In genomic region chr15:79332824-79333510, GRCh38 we compare ENCODE assay signal across 25 cellular contexts. TPM values are rescaled to one million over a fixed set of nuclear protein-coding genes. Genes with fewer than 3 reads are reported as not detected.
DNase-seq lines count a peak whose midpoint lies in the region; ATAC-seq, FAIRE-seq and TF ChIP-seq lines count a peak whose summit lies in the region.
"Had no signal": no experiment of that assay in that cellular context is flagged by ENCODE, and none has a peak within 500 bp of the region (broad histone marks: within the 10 kb centered on the region; RNA-seq: fewer than 3 reads in every experiment).

No MANE protein-coding gene starts in this region.

- WGBS in pancreas, 2 donors = 28 to 30% methylated on average over 5 of the region's 5 CpGs

- no peak for TF ChIP-seq RAD21 in Ishikawa (IDR thresholded peaks at IDR 0.05; ENCODE audit: low read depth)

- peaks cover 10 to 16% (median 16%) of the 10 kb centered on the region in 3 donors for H3K4me1 ChIP-seq in pancreas

- H3K27me3 ChIP-seq in pancreas = no peaks in the 10 kb centered on the region
- H3K27me3 ChIP-seq in MG63 = no peaks in the 10 kb centered on the region

- H3K4me3 ChIP-seq in pancreas (no peak overlapping the region), MG63 (no peak overlapping the region)
- H3K4me3 ChIP-seq: GM23248 had no signal

- no peak for TF ChIP-seq EP300 in Ishikawa (IDR thresholded peaks at IDR 0.05; ENCODE audit: borderline replicate concordance)

- H3K27ac ChIP-seq in C4-2B = peak overlapping the region; percentile 60
- H3K27ac ChIP-seq in pancreas = peak overlapping the region in 1 of 4 donors; percentile 19
- H3K27ac ChIP-seq: GM23248, KMS-11 had no signal

- H3K36me3 ChIP-seq in pancreas (no peaks in the 10 kb centered on the region), MG63 (peaks cover 15% of the 10 kb centered on the region)

- DNase-seq in pancreas = peak in 2 of 6 donors; percentile 44 to 45
- no peak for DNase-seq in RCC 7860 (ENCODE audit: low spot score)
- no peak for DNase-seq in MG63
- DNase-seq: activated B cell treated with CpG ODN at 0.5 μM for 24 hours; activated CD4-positive, alpha-beta T cell treated with anti-CD3 and anti-CD28 coated beads, Interleukin-2, amount 50 U/mL, for 48 hours; activated CD8-positive, alpha-beta memory T cell treated with anti-CD3 and anti-CD28 coated beads, Interleukin-2, amount 50 U/mL, for 4 hours; activated naive CD4-positive, alpha-beta T cell treated with anti-CD3 and anti-CD28 coated beads, Interleukin-2, amount 50 U/mL, for 16 hours; caudate nucleus; GM23248; naive thymus-derived CD8-positive, alpha-beta T cell; NCI-H187 treated with DMSO at 0.1 percent for 48 hours; occipital lobe; retina; small intestine; T1000 had no signal

- no peak for FAIRE-seq in pancreas (lab: Jason Lieb, UNC)
- FAIRE-seq in RCC 7860 (lab: Jason Lieb, UNC) = no peak
- FAIRE-seq: HTR-8/SVneo, small intestine had no signal

- ATAC-seq in esophagus mucosa (peak; percentile 79), pancreas (peak; percentile 80 to 93 (median 86)), HG02759 (IDR thresholded peaks at IDR 0.05; ENCODE audit: unreplicated experiment) (no peak), GM18498 (IDR thresholded peaks at IDR 0.05; ENCODE audit: unreplicated experiment) (no peak)
- ATAC-seq: naive thymus-derived CD8-positive, alpha-beta T cell had no signal

- H3K9me3 ChIP-seq in pancreas (no peaks in the 10 kb centered on the region), MG63 (no peaks in the 10 kb centered on the region)

- TF ChIP-seq CTCF in C4-2B (conservative IDR thresholded peaks at IDR 0.05) (no peak), pancreas (IDR thresholded peaks at IDR 0.05) (no peak)

- intact Hi-C loops in pancreas (cut with DNase I) = no loop called here

TF ChIP-seq in Ishikawa, 13 proteins besides CTCF, POLR2A, EP300 and RAD21:
- no peak for TF ChIP-seq EGR1 (IDR thresholded peaks at IDR 0.05)
- TF ChIP-seq YY1 (IDR thresholded peaks at IDR 0.05; ENCODE audit: low read depth) = no peak
- TF ChIP-seq FOXM1 (IDR thresholded peaks at IDR 0.05; ENCODE audit: borderline replicate concordance, low read depth) = no peak
- TF ChIP-seq CEBPB (IDR thresholded peaks at IDR 0.05) = 0 out of 2 replicates have a peak, but pooled peaks have one; percentile 20
- TF ChIP-seq TCF12 (IDR thresholded peaks at IDR 0.05; ENCODE audit: low read depth) = peak; percentile 35; the same call in 1 of the 2 replicates
- TF ChIP-seq, protein P1, sequence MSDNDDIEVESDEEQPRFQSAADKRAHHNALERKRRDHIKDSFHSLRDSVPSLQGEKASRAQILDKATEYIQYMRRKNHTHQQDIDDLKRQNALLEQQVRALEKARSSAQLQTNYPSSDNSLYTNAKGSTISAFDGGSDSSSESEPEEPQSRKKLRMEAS (IDR thresholded peaks at IDR 0.05) = no peak
- no peak for TF ChIP-seq ZBTB7A (IDR thresholded peaks at IDR 0.05; ENCODE audit: low read depth)

RNA-seq across cellular contexts. Expression of gene TMED3, which starts 22.1 kb away (rescaled TPM):
- total RNA-seq in esophagus mucosa = 103 TPM
- 10 to 100 TPM; 52.7 to 99.0 (median 77.4) TPM for total RNA-seq in pancreas
- 10 to 100 TPM; 82.9 to 85.2 TPM for polyA plus RNA-seq in pancreas
- 149 and 212 TPM in 2 replicates for total RNA-seq in MG63 (2014; rRNA removed; shearing (Covaris generic); ENCODE audit: low replicate concordance)

RNA-seq across cellular contexts. Expression of gene ANKRD34C, which starts 50.4 kb away (rescaled TPM):
- total RNA-seq in esophagus mucosa (not detected), pancreas (under 1 TPM in 5 of 6 donors, not detected in 1; 0.05 to 0.34 (median 0.12) TPM)
- under 1 TPM; 0.11 to 0.47 TPM for polyA plus RNA-seq in pancreas
- not detected in 2 replicates for total RNA-seq in MG63 (2014; rRNA removed; shearing (Covaris generic); ENCODE audit: low replicate concordance)
- total RNA-seq: activated B cell treated with CpG ODN at 0.5 μM for 24 hours; G401; GM23248; naive thymus-derived CD8-positive, alpha-beta T cell; occipital lobe had no signal
- polyA plus RNA-seq: AG04450; CD14-positive monocyte; GM23248; naive thymus-derived CD8-positive, alpha-beta T cell had no signal

Comparison
In these comparisons a context has a peak if more than half of its experiments do, and no peak if none do; other contexts are left out.
1. ATAC-seq: peak in esophagus mucosa (single experiment) and pancreas (4 of 4); none in HG02759 (single experiment) and GM18498 (single experiment).